8 cellular contexts compared by ENCODE assay signal in the genomic region with DNA sequence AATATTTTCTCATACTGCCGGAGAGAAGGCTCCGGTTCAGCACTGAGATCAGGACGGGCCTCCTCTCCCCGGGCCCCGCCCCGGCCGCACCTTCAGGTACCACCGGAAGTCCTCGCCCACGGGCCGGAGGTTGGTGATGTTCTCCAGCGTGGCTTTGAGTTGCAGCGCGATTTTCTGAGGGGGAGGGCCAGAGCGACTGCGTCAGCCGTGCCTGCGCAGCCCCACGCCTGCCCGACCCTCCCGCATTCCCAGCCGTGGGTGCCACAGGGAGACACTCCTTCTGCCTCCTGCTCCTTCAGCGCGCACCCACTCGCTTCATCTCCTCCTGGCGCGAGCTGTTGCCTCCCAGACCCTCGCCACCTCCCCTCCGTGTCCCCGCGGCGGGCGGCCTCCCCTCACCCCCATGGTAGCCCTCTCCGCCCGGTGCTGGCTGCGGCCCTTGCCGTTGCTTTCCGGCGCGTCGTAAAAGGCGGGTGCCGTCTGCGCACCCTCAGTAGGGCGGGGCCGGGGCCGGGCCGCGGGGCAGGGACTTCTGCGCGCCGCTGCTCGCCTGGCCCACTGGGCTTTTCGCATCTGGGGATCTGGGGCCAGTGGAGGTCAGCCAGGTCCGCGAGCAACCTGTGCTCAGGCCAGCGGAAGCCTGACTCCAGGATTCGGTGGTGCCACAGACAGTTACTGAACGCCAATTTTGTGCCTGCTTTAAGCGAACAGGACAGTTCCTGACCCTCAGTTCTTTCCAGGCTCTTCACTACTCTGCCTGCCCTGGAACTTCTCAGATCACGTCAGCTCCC. TPM values are rescaled to one million over a fixed set of nuclear protein-coding genes. Genes with fewer than 3 reads are reported as not detected.
DNase-seq lines count a peak whose midpoint lies in the region; ATAC-seq and TF ChIP-seq lines count a peak whose summit lies in the region.

A gene (minus strand): TSS at position 464 of the 791 bp plus-strand sequence. CDS start 59 bp downstream, at position 405.

- peaks cover 30% of the 10 kb centered on the region for H3K4me1 Mint-ChIP-seq in dendritic cell treated with granulocyte-macrophage colony-stimulating factor and Interleukin-4, amounts not matched to agents 40 ng/mL and 50 ng/mL, for 4 days (ENCODE audit: low read depth)

- peak within 1 kb of the TSS; percentile 92 for H3K4me3 Mint-ChIP-seq in dendritic cell treated with granulocyte-macrophage colony-stimulating factor and Interleukin-4, amounts not matched to agents 40 ng/mL and 50 ng/mL, for 4 days

- H3K36me3 ChIP-seq in BLaER1, result peaks cover 35% of the 10 kb centered on the region
- peaks cover 0 to 23% of the 10 kb centered on the region in 2 donors for H3K36me3 ChIP-seq in left lung

- TF ChIP-seq CTCF in left lung (IDR thresholded peaks at IDR 0.05), result no peak

- H3K4me1 ChIP-seq in BLaER1 (peaks cover 20% of the 10 kb centered on the region), left lung (peaks cover 4 to 25% of the 10 kb centered on the region in 2 donors)

- DNase-seq in NCI-H69 (lab: John Stamatoyannopoulos, UW) (peak; percentile 93), left lung (peak; percentile 95 to 99)
- peak; percentile 84 to 94 for DNase-seq in activated CD4-positive, alpha-beta T cell treated with anti-CD3 and anti-CD28 coated beads, Interleukin-2, amount 50 U/mL, for 24 hours (ENCODE audit: low read depth in 1 of 2, low spot score in 1 of 2)
- DNase-seq in stimulated activated CD4-positive, alpha-beta T cell treated with anti-CD3 and anti-CD28 coated beads, Interleukin-2, amount 100 ng/mL, for 48 hours, result peak; percentile 92

- peak within 1 kb of the TSS; percentile 83 for H3K4me3 ChIP-seq in BLaER1
- H3K4me3 ChIP-seq in left lung, result peak within 1 kb of the TSS; percentile 80 to 86

- H3K27me3 ChIP-seq in BLaER1 (no peaks in the 10 kb centered on the region), left lung (no peaks in the 10 kb centered on the region)

- peak within 1 kb of the TSS; percentile 91 for H3K4me2 ChIP-seq in BLaER1

- H3K27ac Mint-ChIP-seq in dendritic cell treated with granulocyte-macrophage colony-stimulating factor and Interleukin-4, amounts not matched to agents 40 ng/mL and 50 ng/mL, for 4 days, result peak within 1 kb of the TSS; percentile 97

- no peaks in the 10 kb centered on the region for H3K27me3 Mint-ChIP-seq in dendritic cell treated with granulocyte-macrophage colony-stimulating factor and Interleukin-4, amounts not matched to agents 40 ng/mL and 50 ng/mL, for 4 days

- peak; percentile 89 for ATAC-seq in GM19328 (IDR thresholded peaks at IDR 0.05; ENCODE audit: unreplicated experiment)
- ATAC-seq in HG03520 (IDR thresholded peaks at IDR 0.05; ENCODE audit: unreplicated experiment), result peak; percentile 80
- peak; percentile 99 for ATAC-seq in left lung

- peak within 1 kb of the TSS; percentile 95 for H3K9ac ChIP-seq in BLaER1

- H3K9me3 ChIP-seq in BLaER1 (no peaks in the 10 kb centered on the region), left lung (no peaks in the 10 kb centered on the region)

- peaks cover 22% of the 10 kb centered on the region for H3K36me3 Mint-ChIP-seq in dendritic cell treated with granulocyte-macrophage colony-stimulating factor and Interleukin-4, amounts not matched to agents 40 ng/mL and 50 ng/mL, for 4 days (ENCODE audit: low read depth)

- H3K27ac ChIP-seq in BLaER1 (peak within 1 kb of the TSS; percentile 90), left lung (peak within 1 kb of the TSS; percentile 93 to 96)

- H4K20me1 ChIP-seq in BLaER1, result no peaks in the 10 kb centered on the region

- H3K9me3 Mint-ChIP-seq in dendritic cell treated with granulocyte-macrophage colony-stimulating factor and Interleukin-4, amounts not matched to agents 40 ng/mL and 50 ng/mL, for 4 days, result no peaks in the 10 kb centered on the region

- intact Hi-C loops in dendritic cell treated with granulocyte-macrophage colony-stimulating factor and Interleukin-4, amounts not matched to agents 40 ng/mL and 50 ng/mL, for 4 days (cut with micrococcal nuclease), result loop anchor here (1.0 to 2.0 kb wide), 2 partner anchors 18 to 24 kb away; a partner anchor contains a TSS
- intact Hi-C loops in left lung (cut with DNase I), result no loop called here

RNA-seq across cellular contexts. Expression of the gene that starts here (rescaled TPM):
- 10 to 100 TPM; 50.5 to 55.4 TPM for total RNA-seq in left lung

Comparison
In these comparisons a context has a peak if more than half of its experiments do, and no peak if none do; other contexts are left out.
1. Peak in every context shown above with its lines: DNase-seq, ATAC-seq, H3K4me3 ChIP-seq and H3K27ac ChIP-seq.